1 cellular context compared by ENCODE assay signal in the genomic region with DNA sequence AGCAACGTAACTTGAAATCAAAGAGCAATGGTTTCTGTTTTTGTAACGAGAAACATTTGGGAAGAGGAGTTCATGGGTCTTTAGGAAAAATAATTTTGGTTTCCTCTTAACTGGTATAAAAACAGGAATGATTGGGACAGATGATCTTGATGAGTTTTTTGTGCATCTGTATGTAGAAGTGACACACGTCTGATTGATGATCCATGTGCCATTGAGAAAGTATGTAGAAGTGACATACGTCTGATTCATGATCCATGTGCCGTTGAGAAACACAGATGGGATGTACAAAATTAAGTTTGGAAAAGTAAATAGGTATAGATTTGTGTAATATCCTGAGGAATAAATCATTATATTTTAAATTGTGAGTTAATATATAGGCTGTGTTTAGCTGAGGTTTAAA.
TF ChIP-seq lines count a peak whose summit lies in the region.

No MANE protein-coding gene starts in this region.

TF ChIP-seq in endothelial cell of umbilical vein, 7 proteins besides CTCF, POLR2A, EP300 and RAD21:
- no peak for TF ChIP-seq GATA2 (IDR thresholded peaks at IDR 0.05; ENCODE audit: insufficient read depth, insufficient read length, low read depth, low read length)
- no peak for TF ChIP-seq EZH2 (IDR thresholded peaks at IDR 0.05; ENCODE audit: borderline replicate concordance, low read depth, low read length, severe bottlenecking)
- TF ChIP-seq POLR2AphosphoS5 (IDR thresholded peaks at IDR 0.05; ENCODE audit: insufficient read depth, low read depth, low read length), result no peak
- TF ChIP-seq, protein P1, sequence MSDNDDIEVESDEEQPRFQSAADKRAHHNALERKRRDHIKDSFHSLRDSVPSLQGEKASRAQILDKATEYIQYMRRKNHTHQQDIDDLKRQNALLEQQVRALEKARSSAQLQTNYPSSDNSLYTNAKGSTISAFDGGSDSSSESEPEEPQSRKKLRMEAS (IDR thresholded peaks at IDR 0.05; ENCODE audit: insufficient read depth, insufficient read length), result no peak
- no peak for TF ChIP-seq MYC (IDR thresholded peaks at IDR 0.05; ENCODE audit: low read depth, low read length)
- no peak for TF ChIP-seq FOS (IDR thresholded peaks at IDR 0.05; ENCODE audit: borderline replicate concordance, insufficient read depth, low read length)
- no peak for TF ChIP-seq JUN (IDR thresholded peaks at IDR 0.05; ENCODE audit: borderline replicate concordance, insufficient read depth, insufficient read length, low read depth)
TF ChIP-seq in endothelial cell of umbilical vein: peak in this region for 0.
